ENCODE assay signal across 18 cellular contexts in the genomic region with DNA sequence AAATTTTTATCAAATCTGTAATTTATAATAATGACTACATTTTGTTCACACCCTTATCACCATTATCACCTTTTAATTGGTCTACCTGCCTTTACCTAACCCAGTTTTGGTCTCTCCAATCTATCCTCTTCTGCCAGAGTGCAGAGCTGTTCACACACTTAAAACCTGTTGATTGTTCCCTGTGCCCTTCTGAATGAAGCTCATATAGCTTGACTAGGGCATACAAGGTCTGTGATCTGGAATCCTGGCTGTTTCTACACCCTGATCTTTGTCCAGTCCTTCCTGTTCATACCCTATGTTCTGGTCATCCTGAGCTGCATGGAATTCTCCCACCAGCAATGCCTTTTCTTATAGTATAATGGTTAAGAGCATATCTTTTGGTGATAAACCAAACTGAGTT. TPM values are rescaled to one million over a fixed set of nuclear protein-coding genes. Genes with fewer than 3 reads are reported as not detected.
DNase-seq lines count a peak whose midpoint lies in the region; ATAC-seq and TF ChIP-seq lines count a peak whose summit lies in the region.
"Had no signal": no experiment of that assay in that cellular context is flagged by ENCODE, and none has a peak within 500 bp of the region (broad histone marks: within the 10 kb centered on the region; RNA-seq: fewer than 3 reads in every experiment).

No MANE protein-coding gene starts in this region.

- peak overlapping the region; percentile 27 for H3K27ac ChIP-seq in OCI-LY7 (ENCODE audit: low read depth, low read length, poor library complexity, severe bottlenecking)
- H3K27ac ChIP-seq: hepatocyte, pancreas, SJSA1, tibial nerve had no signal

- peaks cover 35% of the 10 kb centered on the region for H3K36me3 ChIP-seq in OCI-LY7 (ENCODE audit: insufficient read depth, low read length)
- H3K36me3 ChIP-seq: pancreas had no signal

- H3K27me3 Mint-ChIP-seq in stimulated activated naive CD8-positive, alpha-beta T cell treated with anti-CD3 and anti-CD28 coated beads, Interleukin-15, Interleukin-2, amounts not matched to agents 100 ng/mL and 50 ng/mL, for 24 hours, result no peaks in the 10 kb centered on the region
- H3K27me3 Mint-ChIP-seq in central memory CD8-positive, alpha-beta T cell, result no peaks in the 10 kb centered on the region

- H3K4me1 Mint-ChIP-seq in stimulated activated naive CD8-positive, alpha-beta T cell treated with anti-CD3 and anti-CD28 coated beads, Interleukin-15, Interleukin-2, amounts not matched to agents 100 ng/mL and 50 ng/mL, for 24 hours (ENCODE audit: low read depth), result peaks cover 54% of the 10 kb centered on the region
- H3K4me1 Mint-ChIP-seq in central memory CD8-positive, alpha-beta T cell, result peaks cover 41% of the 10 kb centered on the region

- no peaks in the 10 kb centered on the region for H3K9me3 Mint-ChIP-seq in stimulated activated naive CD8-positive, alpha-beta T cell treated with anti-CD3 and anti-CD28 coated beads, Interleukin-15, Interleukin-2, amounts not matched to agents 100 ng/mL and 50 ng/mL, for 24 hours
- no peaks in the 10 kb centered on the region for H3K9me3 Mint-ChIP-seq in central memory CD8-positive, alpha-beta T cell

- no TSS peak for BruUV-seq in OCI-LY7 (replicated peaks; lab: Mats Ljungman, UMichigan)

- H4K20me1 ChIP-seq in OCI-LY7 (ENCODE audit: insufficient read depth, low read length), result peaks cover 14% of the 10 kb centered on the region

- peak overlapping the region; percentile 14 for H3K4me3 Mint-ChIP-seq in stimulated activated naive CD8-positive, alpha-beta T cell treated with anti-CD3 and anti-CD28 coated beads, Interleukin-15, Interleukin-2, amounts not matched to agents 100 ng/mL and 50 ng/mL, for 24 hours
- H3K4me3 Mint-ChIP-seq in central memory CD8-positive, alpha-beta T cell, result no peak overlapping the region

- H3K36me3 Mint-ChIP-seq in stimulated activated naive CD8-positive, alpha-beta T cell treated with anti-CD3 and anti-CD28 coated beads, Interleukin-15, Interleukin-2, amounts not matched to agents 100 ng/mL and 50 ng/mL, for 24 hours (ENCODE audit: low read depth), result peaks cover 50% of the 10 kb centered on the region
- peaks cover 20% of the 10 kb centered on the region for H3K36me3 Mint-ChIP-seq in central memory CD8-positive, alpha-beta T cell (ENCODE audit: insufficient read depth)

- H3K4me2 ChIP-seq in OCI-LY7 (ENCODE audit: low read length), result peak overlapping the region; percentile 44
- H3K4me2 ChIP-seq: hepatocyte had no signal

- ATAC-seq in stimulated activated naive CD8-positive, alpha-beta T cell treated with anti-CD3 and anti-CD28 coated beads, Interleukin-15, Interleukin-2, amounts not matched to agents 100 U/mL and 50 U/mL, for 24 hours, result no peak
- ATAC-seq in central memory CD8-positive, alpha-beta T cell (replicated peaks; ENCODE audit: extremely low read depth, poor library complexity, severe bottlenecking), result no peak
- no peak for ATAC-seq in HG02610 (IDR thresholded peaks at IDR 0.05; ENCODE audit: unreplicated experiment)
- ATAC-seq in GM19467 (IDR thresholded peaks at IDR 0.05; ENCODE audit: unreplicated experiment), result no peak
- ATAC-seq: pancreas, PC-3, sciatic nerve had no signal

- no peaks in the 10 kb centered on the region for H3K9me3 ChIP-seq in OCI-LY7 (ENCODE audit: low read length)
- H3K9me3 ChIP-seq: pancreas, SJSA1, tibial nerve had no signal

- CTCF ChIA-PET in OCI-LY7 (lab: Charles Lee; ENCODE audit: unreplicated experiment), result no interaction called here

- no peaks in the 10 kb centered on the region for H3K9me2 ChIP-seq in OCI-LY7 (ENCODE audit: insufficient read depth, low read length)

- H3K4me3 ChIP-seq in OCI-LY7 (ENCODE audit: low read depth, low read length, poor library complexity, severe bottlenecking), result no peak overlapping the region
- H3K4me3 ChIP-seq: hepatocyte, pancreas, SJSA1, tibial nerve had no signal

- in situ Hi-C loops in GM13976 (cut with MboI; ENCODE audit: low sequenced_read_pairs, unreplicated experiment), result no loop called here

- peak overlapping the region; percentile 5 for H3K27ac Mint-ChIP-seq in stimulated activated naive CD8-positive, alpha-beta T cell treated with anti-CD3 and anti-CD28 coated beads, Interleukin-15, Interleukin-2, amounts not matched to agents 100 ng/mL and 50 ng/mL, for 24 hours
- H3K27ac Mint-ChIP-seq in central memory CD8-positive, alpha-beta T cell (ENCODE audit: low read depth), result peak overlapping the region; percentile 60

- H3K4me1 ChIP-seq in OCI-LY7 (ENCODE audit: insufficient read depth, low read length, poor library complexity, severe bottlenecking), result peaks cover 42% of the 10 kb centered on the region

- no peak for TF ChIP-seq CTCF in OCI-LY7 (conservative IDR thresholded peaks at IDR 0.05; ENCODE audit: low read length)
- TF ChIP-seq CTCF in GM13976 (IDR thresholded peaks at IDR 0.05; ENCODE audit: borderline replicate concordance, control extremely low read depth, extremely low read depth, insufficient read depth, missing control alignments), result no peak

- peaks cover 46% of the 10 kb centered on the region; the same call in 1 of the 2 replicates for H3K79me2 ChIP-seq in OCI-LY7 (ENCODE audit: insufficient read depth, low read depth, low read length)

- intact Hi-C loops in OCI-LY7 (cut with micrococcal nuclease; ENCODE audit: unreplicated experiment), result no loop called here

- DNase-seq in stimulated activated naive CD8-positive, alpha-beta T cell treated with anti-CD3 and anti-CD28 coated beads, Interleukin-15, Interleukin-2, amounts not matched to agents 100 U/mL and 50 U/mL, for 24 hours, result no peak
- DNase-seq in OCI-LY7 (ENCODE audit: low spot score), result no peak
- no peak for DNase-seq in central memory CD8-positive, alpha-beta T cell (ENCODE audit: low spot score in 2 of 2)
- no peak for DNase-seq in GM13976 (ENCODE audit: low spot score)
- DNase-seq: activated CD8-positive, alpha-beta memory T cell treated with anti-CD3 and anti-CD28 coated beads, Interleukin-2, amount 50 U/mL, for 48 hours; MM.1S; NCI-H774; pancreas; PC-3; stimulated activated naive CD4-positive, alpha-beta T cell; T1000 had no signal

- POLR2A ChIA-PET in OCI-LY7 (lab: Charles Lee), result interaction anchor here (3.0 kb wide), 1 partner anchor 12 kb away, joined by 9 read pairs; no protein-coding TSS in a partner anchor

- H2AFZ ChIP-seq in OCI-LY7 (ENCODE audit: low read length), result no peak overlapping the region
- H2AFZ ChIP-seq: hepatocyte had no signal

RNA-seq across cellular contexts. Expression of gene SUMO4, which starts 28.9 kb away (rescaled TPM):
- 3.6 and 4.7 TPM in 2 replicates for total RNA-seq in OCI-LY7 (2014; rRNA removed; shearing (Covaris generic))
- total RNA-seq in OCI-LY7 (2022), result 3.2 and 4.2 TPM in 2 replicates

RNA-seq across cellular contexts. Expression of gene TAB2, which starts 53.6 kb away (rescaled TPM):
- total RNA-seq in OCI-LY7 (2014; rRNA removed; shearing (Covaris generic)), result 17.3 and 17.4 TPM in 2 replicates
- total RNA-seq in OCI-LY7 (2022), result 35.8 and 39.4 TPM in 2 replicates
